Comparison of ENCODE assay signal across 8 cellular contexts in genomic region chr1:151790940-151791651, GRCh38. TPM values are rescaled to one million over a fixed set of nuclear protein-coding genes. Genes with fewer than 3 reads are reported as not detected.
DNase-seq lines count a peak whose midpoint lies in the region; ATAC-seq lines count a peak whose summit lies in the region.

No MANE protein-coding gene starts in this region.

- H3K4me1 ChIP-seq in SJSA1 (replicated peaks): peaks cover 8% of the 10 kb centered on the region; the same call in 1 of the 2 replicates

- H3K9me3 Mint-ChIP-seq in effector memory CD8-positive, alpha-beta T cell: no peaks in the 10 kb centered on the region
- H3K9me3 Mint-ChIP-seq in naive B cell: no peaks in the 10 kb centered on the region

- peaks cover 16 to 32% of the 10 kb centered on the region in 2 donors for H3K4me1 Mint-ChIP-seq in effector memory CD8-positive, alpha-beta T cell (ENCODE audit: low read depth in 2 of 2)
- H3K4me1 Mint-ChIP-seq in naive B cell: peaks cover 11 to 21% (median 16%) of the 10 kb centered on the region in 3 donors

- H3K27me3 Mint-ChIP-seq in effector memory CD8-positive, alpha-beta T cell: no peaks in the 10 kb centered on the region
- no peaks in the 10 kb centered on the region for H3K27me3 Mint-ChIP-seq in naive B cell

- H3K27ac ChIP-seq in SJSA1: no peak overlapping the region

- peak; percentile 8 for ATAC-seq in HG02970 (IDR thresholded peaks at IDR 0.05; ENCODE audit: low FRiP score, unreplicated experiment)
- no peak for ATAC-seq in effector memory CD8-positive, alpha-beta T cell (replicated peaks)
- ATAC-seq in naive B cell (ENCODE audit: low read depth in 2 of 2): peak in 1 of 2 donors; percentile 0
- no peak for ATAC-seq in GM21360 (IDR thresholded peaks at IDR 0.05; ENCODE audit: unreplicated experiment)

- no peaks in the 10 kb centered on the region for H3K9me3 ChIP-seq in SJSA1 (replicated peaks)

- H3K4me3 ChIP-seq in SJSA1: peak overlapping the region; percentile 40

- peak overlapping the region; percentile 98 to 99 for H3K4me3 Mint-ChIP-seq in effector memory CD8-positive, alpha-beta T cell
- peak overlapping the region; percentile 92 to 99 (median 95) for H3K4me3 Mint-ChIP-seq in naive B cell

- DNase-seq in DMS53 treated with DMSO at 0.1 percent for 48 hours (lab: John Stamatoyannopoulos, UW; ENCODE audit: unreplicated experiment) (peak; percentile 30), SJSA1 (ENCODE audit: low read depth in 1 of 2, low spot score in 2 of 2) (no peak), naive B cell (no peak), MV-4-11 (lab: John Stamatoyannopoulos, UW) (no peak), midbrain (lab: John Stamatoyannopoulos, UW) (no peak)
- DNase-seq in effector memory CD8-positive, alpha-beta T cell: no peak

- H3K36me3 Mint-ChIP-seq in effector memory CD8-positive, alpha-beta T cell (ENCODE audit: insufficient read depth): peaks cover 19% of the 10 kb centered on the region
- H3K36me3 Mint-ChIP-seq in naive B cell: peaks cover 0 to 6% of the 10 kb centered on the region in 2 donors

- H3K36me3 ChIP-seq in SJSA1: no peaks in the 10 kb centered on the region

- peaks cover 3% of the 10 kb centered on the region for H3K27me3 ChIP-seq in SJSA1 (replicated peaks)

- H3K27ac Mint-ChIP-seq in effector memory CD8-positive, alpha-beta T cell: peak overlapping the region; percentile 88 to 89
- peak overlapping the region; percentile 71 to 92 (median 85) for H3K27ac Mint-ChIP-seq in naive B cell

RNA-seq across cellular contexts. Expression of gene TDRKH, which starts 0.8 kb away (rescaled TPM):
- 0.94 and 4.0 TPM in 2 replicates for total RNA-seq in SJSA1 (2014; rRNA removed; shearing (Covaris generic))
- 1 to 10 TPM; 3.9 to 9.2 (median 6.9) TPM for polyA plus RNA-seq in naive B cell (ENCODE audit: low read depth in 6 of 6)

RNA-seq across cellular contexts. Expression of gene LINGO4, which starts 14.1 kb away (rescaled TPM):
- not detected in 2 replicates for total RNA-seq in SJSA1 (2014; rRNA removed; shearing (Covaris generic))
- not detected for polyA plus RNA-seq in naive B cell (ENCODE audit: low read depth in 6 of 6)

RNA-seq across cellular contexts. Expression of gene MRPL9, which starts 27.8 kb away (rescaled TPM):
- total RNA-seq in SJSA1 (2014; rRNA removed; shearing (Covaris generic)): 171 and 279 TPM in 2 replicates
- polyA plus RNA-seq in naive B cell (ENCODE audit: low read depth in 6 of 6): 100 to 1,000 TPM; 126 to 160 (median 142) TPM

RNA-seq across cellular contexts. Expression of gene RORC, which starts 40.5 kb away (rescaled TPM):
- not detected in 2 replicates for total RNA-seq in SJSA1 (2014; rRNA removed; shearing (Covaris generic))
- under 1 TPM in 1 of 6 donors, not detected in 5; 0.08 TPM for polyA plus RNA-seq in naive B cell (ENCODE audit: low read depth in 6 of 6)

RNA-seq across cellular contexts. Expression of gene C2CD4D, which starts 48.5 kb away (rescaled TPM):
- not detected in 2 replicates for total RNA-seq in SJSA1 (2014; rRNA removed; shearing (Covaris generic))
- polyA plus RNA-seq in naive B cell (ENCODE audit: low read depth in 6 of 6): under 1 TPM in 3 of 6 donors, not detected in 3; 0.16 to 0.27 (median 0.22) TPM
